ENCODE assay signal across 9 cellular contexts in the genomic region with DNA sequence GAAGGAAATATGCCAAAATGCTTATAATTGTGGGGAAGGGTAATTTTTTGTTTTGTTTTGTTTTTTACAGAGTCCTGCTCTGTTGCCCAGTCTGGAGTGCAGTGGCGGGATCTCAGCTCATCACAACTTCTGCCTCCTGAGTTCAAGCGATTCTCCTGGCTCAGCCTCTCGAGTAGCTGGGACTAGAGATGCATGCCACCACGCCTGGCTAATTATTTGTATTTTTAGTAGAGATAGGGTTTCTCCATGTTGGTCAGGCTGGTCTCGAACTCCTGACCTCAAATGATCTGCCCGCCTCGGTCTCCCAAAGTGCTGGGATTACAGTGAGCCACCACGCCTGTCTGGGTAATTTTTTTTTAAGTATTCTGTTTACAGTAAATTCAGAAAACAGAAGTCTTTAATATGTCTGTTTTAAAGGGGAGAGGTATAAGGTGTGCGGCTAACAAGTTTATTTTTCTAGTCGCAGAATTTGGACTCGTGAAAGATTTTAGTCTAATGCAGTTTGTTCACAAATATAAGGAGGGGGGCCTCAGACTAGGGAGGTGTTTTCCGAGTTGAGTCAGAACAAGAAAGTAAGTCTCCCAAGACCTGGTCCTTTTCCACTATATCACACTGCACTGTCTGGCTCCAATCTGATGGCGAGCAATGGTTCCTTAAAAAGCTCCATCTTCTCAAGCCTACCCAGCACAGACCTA. TPM values are rescaled to one million over a fixed set of nuclear protein-coding genes. Genes with fewer than 3 reads are reported as not detected.
DNase-seq lines count a peak whose midpoint lies in the region; ATAC-seq and TF ChIP-seq lines count a peak whose summit lies in the region.
"Had no signal": no experiment of that assay in that cellular context is flagged by ENCODE, and none has a peak within 500 bp of the region (broad histone marks: within the 10 kb centered on the region; RNA-seq: fewer than 3 reads in every experiment).

No MANE protein-coding gene starts in this region.

- H3K27ac ChIP-seq in OCI-LY3 (ENCODE audit: low read length) (peak overlapping the region; percentile 61), skin epidermis (peak overlapping the region in 7 of 21 experiments; percentile 51 to 87 (median 83)), adrenal gland (no peak overlapping the region)
- H3K27ac ChIP-seq: 22Rv1 had no signal

- peak overlapping the region; percentile 73 for H3K9ac ChIP-seq in OCI-LY3 (ENCODE audit: low read length)

- H3K36me3 ChIP-seq in OCI-LY3 (replicated peaks; ENCODE audit: low read depth, low read length) (no peaks in the 10 kb centered on the region), adrenal gland (replicated peaks in 1 of 2) (no peaks in the 10 kb centered on the region)

- no peaks in the 10 kb centered on the region for H3K27me3 ChIP-seq in OCI-LY3 (ENCODE audit: low read depth, low read length)
- H3K27me3 ChIP-seq in adrenal gland: no peaks in the 10 kb centered on the region

- DNase-seq in DMS 273 (lab: John Stamatoyannopoulos, UW; ENCODE audit: unreplicated experiment) (peak; percentile 4), DMS 273 treated with DMSO at 0.1 percent for 48 hours (lab: John Stamatoyannopoulos, UW) (no peak), epithelial cell of proximal tubule (ENCODE audit: low read depth) (no peak), adrenal gland (no peak)

- peaks cover 60% of the 10 kb centered on the region for H3K79me2 ChIP-seq in OCI-LY3 (ENCODE audit: low read length)

- ATAC-seq in GM19395 (IDR thresholded peaks at IDR 0.05; ENCODE audit: unreplicated experiment): no peak
- ATAC-seq in HG03175 (IDR thresholded peaks at IDR 0.05; ENCODE audit: unreplicated experiment): no peak

- peak overlapping the region; percentile 83 for H3K4me2 ChIP-seq in OCI-LY3 (ENCODE audit: low read length)

- intact Hi-C loops in adrenal gland (cut with DNase I): no loop called here

- peak overlapping the region; percentile 87 for H3K4me3 ChIP-seq in OCI-LY3 (ENCODE audit: low read length)
- peak overlapping the region; percentile 69 for H3K4me3 ChIP-seq in epithelial cell of proximal tubule (ENCODE audit: low read depth, low read length)
- peak overlapping the region in 6 of 7 experiments; percentile 56 to 86 (median 65) for H3K4me3 ChIP-seq in skin epidermis
- H3K4me3 ChIP-seq in adrenal gland: peak overlapping the region in 1 of 4 donors; percentile 89

- no peaks in the 10 kb centered on the region for H3K9me3 ChIP-seq in OCI-LY3 (ENCODE audit: insufficient read depth, low read length)
- H3K9me3 ChIP-seq in adrenal gland (replicated peaks in 1 of 3): no peaks in the 10 kb centered on the region

- TF ChIP-seq CTCF in OCI-LY3 (IDR thresholded peaks at IDR 0.05; ENCODE audit: low read depth, low read length): no peak
- no peak for TF ChIP-seq CTCF in epithelial cell of proximal tubule (conservative IDR thresholded peaks at IDR 0.05; ENCODE audit: low read depth, low read length)
- no peak for TF ChIP-seq CTCF in adrenal gland (IDR thresholded peaks at IDR 0.05)

- H2AFZ ChIP-seq in OCI-LY3 (ENCODE audit: low read depth, low read length): no peak overlapping the region

- H4K20me1 ChIP-seq in OCI-LY3 (ENCODE audit: insufficient read depth, low read length): no peaks in the 10 kb centered on the region

- WGBS in adrenal gland, 4 donors: 82 to 89% (median 86%) methylated on average over 13 of the region's 13 CpGs

- H3K4me1 ChIP-seq in OCI-LY3 (ENCODE audit: low read length) (peaks cover 22% of the 10 kb centered on the region), adrenal gland (replicated peaks in 1 of 2) (peaks cover 0 to 13% of the 10 kb centered on the region in 2 donors)

- TF ChIP-seq POLR2A in adrenal gland (IDR thresholded peaks at IDR 0.05): no peak

RNA-seq across cellular contexts. Expression of gene ACSL1, which starts 1.5 kb away (rescaled TPM):
- total RNA-seq in epithelial cell of proximal tubule: 18.5 and 27.5 TPM in 2 replicates
- total RNA-seq in adrenal gland: 100 to 1,000 TPM in 1 of 8 donors, 10 to 100 TPM in 7; 42.0 to 113 (median 67.7) TPM
- polyA plus RNA-seq in adrenal gland: 10 to 100 TPM; 56.9 to 95.1 (median 87.2) TPM
